Comparison of ENCODE assay signal across 21 cellular contexts in genomic region chr9:98931543-98931942, GRCh38. TPM values are rescaled to one million over a fixed set of nuclear protein-coding genes. Genes with fewer than 3 reads are reported as not detected.
"Had no signal": no experiment of that assay in that cellular context is flagged by ENCODE, and none has a peak within 500 bp of the region (broad histone marks: within the 10 kb centered on the region; RNA-seq: fewer than 3 reads in every experiment).

No MANE protein-coding gene starts in this region.

- H2AFZ ChIP-seq: PC-9 had no signal

- H3K27ac ChIP-seq: ascending aorta, body of pancreas, PC-9 had no signal

- H3K27ac Mint-ChIP-seq: activated CD8-positive, alpha-beta T cell treated with anti-CD3 and anti-CD28 coated beads for 36 hours; activated naive CD4-positive, alpha-beta T cell treated with anti-CD3 and anti-CD28 coated beads, Interleukin-2, amount 50 U/mL, for 24 hours; T-cell had no signal

- H3K4me2 ChIP-seq: PC-9 had no signal

- ATAC-seq: activated CD4-positive, CD25-positive, alpha-beta regulatory T cell treated with anti-CD3 and anti-CD28 coated beads, Interleukin-2, amount 50 U/mL, for 24 hours; activated CD8-positive, alpha-beta T cell treated with anti-CD3 and anti-CD28 coated beads for 36 hours; body of pancreas; T-cell had no signal

- H3K9me3 ChIP-seq: ascending aorta, body of pancreas had no signal

- H3K36me3 ChIP-seq: ascending aorta had no signal

- H3K4me1 ChIP-seq: ascending aorta had no signal

- H3K9me3 Mint-ChIP-seq: activated CD8-positive, alpha-beta T cell treated with anti-CD3 and anti-CD28 coated beads for 36 hours; activated naive CD4-positive, alpha-beta T cell treated with anti-CD3 and anti-CD28 coated beads, Interleukin-2, amount 50 U/mL, for 24 hours; central memory CD8-positive, alpha-beta T cell; T-cell had no signal

- H3K4me3 ChIP-seq: ascending aorta, body of pancreas, PC-9 had no signal

- H3K4me1 Mint-ChIP-seq: activated naive CD4-positive, alpha-beta T cell treated with anti-CD3 and anti-CD28 coated beads, Interleukin-2, amount 50 U/mL, for 24 hours; central memory CD8-positive, alpha-beta T cell; T-cell had no signal

- H3K4me3 Mint-ChIP-seq: activated CD8-positive, alpha-beta T cell treated with anti-CD3 and anti-CD28 coated beads for 36 hours; activated naive CD4-positive, alpha-beta T cell treated with anti-CD3 and anti-CD28 coated beads, Interleukin-2, amount 50 U/mL, for 24 hours; central memory CD8-positive, alpha-beta T cell; T-cell had no signal

- H3K36me3 Mint-ChIP-seq: activated naive CD4-positive, alpha-beta T cell treated with anti-CD3 and anti-CD28 coated beads, Interleukin-2, amount 50 U/mL, for 24 hours; T-cell had no signal

- H3K27me3 ChIP-seq: ascending aorta, body of pancreas had no signal

- DNase-seq: activated CD4-positive, alpha-beta T cell treated with anti-CD3 and anti-CD28 coated beads for 4 hours; activated CD8-positive, alpha-beta memory T cell treated with anti-CD3 and anti-CD28 coated beads, Interleukin-2, amount 50 U/mL, for 4 hours; activated CD8-positive, alpha-beta T cell treated with anti-CD3 and anti-CD28 coated beads for 36 hours; amniotic stem cell; body of pancreas; KBM-7; NCI-H1048; NCI-H146; NCI-H187 treated with DMSO at 0.1 percent for 48 hours; NCI-H2171 treated with DMSO at 0.1 percent for 48 hours; NCI-H510A treated with DMSO at 0.1 percent for 48 hours; NCI-H69; PC-9; SIG-M5; T-cell; T-helper 2 cell; T1000 had no signal

RNA-seq across cellular contexts. Expression of gene COL15A1, which starts 12.2 kb away (rescaled TPM):
- total RNA-seq: PC-9 had no signal
